Comparison of ENCODE assay signal across 12 cellular contexts in genomic region chr15:95799286-95800187, GRCh38.
DNase-seq lines count a peak whose midpoint lies in the region; ATAC-seq and TF ChIP-seq lines count a peak whose summit lies in the region.
"Had no signal": no experiment of that assay in that cellular context is flagged by ENCODE, and none has a peak within 500 bp of the region (broad histone marks: within the 10 kb centered on the region; RNA-seq: fewer than 3 reads in every experiment).

No MANE protein-coding gene starts in this region.

- in situ Hi-C loops in astrocyte of the cerebellum (cut with HindIII; ENCODE audit: low sequenced_read_pairs), result no loop called here

- peak overlapping the region; percentile 43 for H2AFZ ChIP-seq in ACC112 (ENCODE audit: low read length, unreplicated experiment)
- no peak overlapping the region for H2AFZ ChIP-seq in HCT116 (ENCODE audit: low read depth, low read length, poor library complexity, severe bottlenecking)

- TF ChIP-seq RAD21 in HCT116 (IDR thresholded peaks at IDR 0.05; ENCODE audit: low read depth), result no peak

- no peak for TF ChIP-seq POLR2A in HCT116 (IDR thresholded peaks at IDR 0.05; ENCODE audit: borderline replicate concordance, extremely low read depth, insufficient read depth, insufficient read length)

- H3K36me3 ChIP-seq in ACC112 (ENCODE audit: insufficient read depth, low read length), result no peaks in the 10 kb centered on the region
- H3K36me3 ChIP-seq in HCT116 (ENCODE audit: control insufficient read depth in 1 of 2, insufficient read depth in 2 of 2, low read length in 2 of 2), result no peaks in the 10 kb centered on the region
- H3K36me3 ChIP-seq: stomach had no signal

- no TSS peak for BruUV-seq in HCT116 (replicated peaks; lab: Mats Ljungman, UMichigan)

- H3K27me3 ChIP-seq in ACC112 (ENCODE audit: insufficient read depth, low read length) (no peaks in the 10 kb centered on the region), HCT116 (ENCODE audit: insufficient read depth, low read length) (no peaks in the 10 kb centered on the region)
- H3K27me3 ChIP-seq: stomach had no signal

- H3K9me3 ChIP-seq in HCT116 (ENCODE audit: control insufficient read depth in 1 of 2, insufficient read depth in 1 of 2, low read depth in 1 of 2, low read length in 2 of 2), result no peaks in the 10 kb centered on the region
- H3K9me3 ChIP-seq: stomach had no signal

- POLR2A ChIA-PET in HCT116 (lab: Charles Lee), result no interaction called here

- H3K4me1 ChIP-seq in ACC112 (ENCODE audit: control insufficient read depth, insufficient read depth, low read length, unreplicated experiment) (peaks cover 15% of the 10 kb centered on the region), HCT116 (ENCODE audit: control insufficient read depth in 1 of 2, insufficient read depth in 2 of 2, low read length in 2 of 2) (no peaks in the 10 kb centered on the region)

- peak overlapping the region; percentile 20; the same call in 1 of the 2 replicates for H3K4me3 ChIP-seq in ACC112 (ENCODE audit: low read depth, low read length)
- no peak overlapping the region for H3K4me3 ChIP-seq in HCT116 (replicated peaks in 1 of 2; ENCODE audit: low read depth in 1 of 2, low read length in 2 of 2)
- no peak overlapping the region for H3K4me3 ChIP-seq in astrocyte of the cerebellum (ENCODE audit: low read depth, low read length)
- H3K4me3 ChIP-seq: stomach had no signal

- peak overlapping the region; percentile 72 for H3K27ac ChIP-seq in ACC112 (ENCODE audit: low read depth, low read length)
- H3K27ac ChIP-seq in HCT116 (ENCODE audit: low read depth, low read length), result no peak overlapping the region
- H3K27ac ChIP-seq: stomach had no signal

- RAD21 ChIA-PET in HCT116 (lab: Charles Lee; ENCODE audit: low non-redundant PET in 1 of 2, low total read pairs in 2 of 2, uncharacterized antibody in 2 of 2, unreplicated experiment in 2 of 2), result no interaction called here

- CTCF ChIA-PET in HCT116 (lab: Charles Lee), result no interaction called here

- no peaks in the 10 kb centered on the region for H4K20me1 ChIP-seq in HCT116 (ENCODE audit: insufficient read depth)

- H3K9ac ChIP-seq in HCT116 (ENCODE audit: low read length), result no peak overlapping the region

- no peak overlapping the region for H3K4me2 ChIP-seq in HCT116 (ENCODE audit: low read length)

- H3K79me2 ChIP-seq in ACC112 (ENCODE audit: control insufficient read depth, insufficient read depth, low read length, unreplicated experiment) (no peaks in the 10 kb centered on the region), HCT116 (ENCODE audit: insufficient read depth, low read length) (no peaks in the 10 kb centered on the region)

- no peak for ATAC-seq in HCT116

- no peaks in the 10 kb centered on the region for H3K9me2 ChIP-seq in HCT116 (ENCODE audit: insufficient read depth)

- DNase-seq in HCT116 (ENCODE audit: low read depth, low spot score) (no peak), astrocyte of the cerebellum (ENCODE audit: low read depth) (peak; percentile 92), hepatic stellate cell (ENCODE audit: low spot score) (peak; percentile 41), DMS79 treated with DMSO at 0.1 percent for 48 hours (lab: John Stamatoyannopoulos, UW) (no peak), D341Med (ENCODE audit: low spot score) (no peak), midbrain (lab: John Stamatoyannopoulos, UW) (no peak), DMS 273 (lab: John Stamatoyannopoulos, UW; ENCODE audit: unreplicated experiment) (no peak)
- DNase-seq: amygdala, NCI-H82, stomach, T-helper 2 cell had no signal

- TF ChIP-seq CTCF in HCT116 (IDR thresholded peaks at IDR 0.05 in 2 of 3, conservative IDR thresholded peaks at IDR 0.05 in 1 of 3; ENCODE audit: borderline replicate concordance in 1 of 3, insufficient read depth in 1 of 3, low read depth in 2 of 3, low read length in 2 of 3), result no peak
- TF ChIP-seq CTCF in astrocyte of the cerebellum (IDR thresholded peaks at IDR 0.05; ENCODE audit: low read depth, low read length, missing control alignments), result no peak

- intact Hi-C loops in HCT116 (cut with micrococcal nuclease), result no loop called here

TF ChIP-seq in HCT116, 20 proteins besides CTCF, POLR2A, EP300 and RAD21:
- TF ChIP-seq CEBPB (IDR thresholded peaks at IDR 0.05; ENCODE audit: low read depth) (0 out of 2 replicates have a peak, but pooled peaks have one; percentile 27), REST (IDR thresholded peaks at IDR 0.05; ENCODE audit: low read depth) (no peak)

Comparison
In these comparisons a context has a peak if more than half of its experiments do, and no peak if none do; other contexts are left out.
1. DNase-seq: peak in astrocyte of the cerebellum (single experiment) and hepatic stellate cell (single experiment); none in HCT116 (single experiment), DMS79 treated with DMSO at 0.1 percent for 48 hours (single experiment), D341Med (single experiment), midbrain (single experiment) and DMS 273 (single experiment).